11 cellular contexts compared by ENCODE assay signal in genomic region chr2:241724259-241724974, GRCh38. TPM values are rescaled to one million over a fixed set of nuclear protein-coding genes. Genes with fewer than 3 reads are reported as not detected.
DNase-seq lines count a peak whose midpoint lies in the region; ATAC-seq, FAIRE-seq and TF ChIP-seq lines count a peak whose summit lies in the region.
"Had no signal": no experiment of that assay in that cellular context is flagged by ENCODE, and none has a peak within 500 bp of the region (broad histone marks: within the 10 kb centered on the region; RNA-seq: fewer than 3 reads in every experiment).

No MANE protein-coding gene starts in this region.

- no peak overlapping the region for H3K27ac ChIP-seq in IMR-90 (ENCODE audit: insufficient read depth, low read length)
- H3K27ac ChIP-seq in GM12878 (ENCODE audit: control insufficient read depth, insufficient read depth): no peak overlapping the region
- H3K27ac ChIP-seq in osteoblast (ENCODE audit: low read depth, low read length): no peak overlapping the region
- H3K27ac ChIP-seq: hepatocyte, testis had no signal

- SMC1A ChIA-PET in GM12878 (lab: Charles Lee; ENCODE audit: uncharacterized antibody, unreplicated experiment): no interaction called here

- H2BK20ac ChIP-seq in IMR-90 (ENCODE audit: low read depth, low read length): no peak overlapping the region

- TF ChIP-seq CTCF in IMR-90 (conservative IDR thresholded peaks at IDR 0.05; ENCODE audit: low read depth, low read length) (0 out of 2 replicates have a peak, but pooled peaks have one; percentile 10), GM12878 (IDR thresholded peaks at IDR 0.05 in 2 of 3, conservative IDR thresholded peaks at IDR 0.05 in 1 of 3; ENCODE audit: control insufficient read depth in 2 of 3, extremely low read depth in 1 of 3, insufficient read depth in 1 of 3, low read depth in 3 of 3, low read length in 3 of 3) (peak in 1 of 3 experiments; percentile 10; a peak in 1 of 6 replicates), osteoblast (IDR thresholded peaks at IDR 0.05; ENCODE audit: extremely low read depth, low read depth, low read length) (no peak)

- RAD21 ChIA-PET in GM12878 (lab: Charles Lee; ENCODE audit: unreplicated experiment): interaction anchor here (0.6 kb wide), 1 partner anchor 10 kb away, joined by 3 read pairs; no protein-coding TSS in a partner anchor

- H3K4ac ChIP-seq in IMR-90 (ENCODE audit: low read depth, low read length): no peak overlapping the region

- no peak overlapping the region for H3K18ac ChIP-seq in IMR-90 (ENCODE audit: low read depth, low read length)

- ATAC-seq in IMR-90 (ENCODE audit: low read depth) (no peak), GM12878 (no peak; the same call in 2 of the 3 replicates), GM18517 (IDR thresholded peaks at IDR 0.05; ENCODE audit: unreplicated experiment) (no peak)

- BruUV-seq in IMR-90 (replicated peaks; lab: Mats Ljungman, UMichigan) (no TSS peak), GM12878 (replicated peaks; lab: Mats Ljungman, UMichigan) (no TSS peak)

- intact Hi-C loops in IMR-90 (cut with micrococcal nuclease): no loop called here
- intact Hi-C loops in GM12878 (cut with micrococcal nuclease; ENCODE audit: unreplicated experiment): no loop called here

- no peak overlapping the region for H3K9ac ChIP-seq in IMR-90 (ENCODE audit: low read depth, low read length)
- H3K9ac ChIP-seq in GM12878 (ENCODE audit: control insufficient read depth, insufficient read depth, low read length): no peak overlapping the region

- H3K36me3 ChIP-seq in IMR-90 (ENCODE audit: control insufficient read depth, insufficient read depth, low read length) (peaks cover 39% of the 10 kb centered on the region), GM12878 (ENCODE audit: control insufficient read depth in 2 of 2, insufficient read depth in 2 of 2, low read length in 1 of 2) (peaks cover 9 to 25% of the 10 kb centered on the region in 2 experiments; a peak in 3 of 4 replicates), osteoblast (ENCODE audit: insufficient read depth, low read length) (peaks cover 37% of the 10 kb centered on the region)

- DNase-seq in activated naive CD4-positive, alpha-beta T cell treated with Interleukin-2 at 50 U/mL for 16 hours: peak; percentile 29
- DNase-seq in activated naive CD4-positive, alpha-beta T cell (lab: John Stamatoyannopoulos, UW): no peak
- DNase-seq in IMR-90: no peak
- DNase-seq in GM12878 (ENCODE audit: low read depth, low spot score): no peak
- DNase-seq in osteoblast (ENCODE audit: insufficient read length, low spot score, missing footprints): peak; percentile 78
- DNase-seq in COLO668 (lab: John Stamatoyannopoulos, UW; ENCODE audit: unreplicated experiment): no peak
- DNase-seq in NCI-H69 (lab: John Stamatoyannopoulos, UW): no peak
- DNase-seq: testis had no signal

- no peak overlapping the region for H4K91ac ChIP-seq in IMR-90 (ENCODE audit: insufficient read depth, low read depth, low read length)

- H3K27me3 ChIP-seq in IMR-90 (ENCODE audit: control insufficient read depth, insufficient read depth, low read length) (no peaks in the 10 kb centered on the region), GM12878 (replicated peaks in 1 of 2; ENCODE audit: control insufficient read depth in 2 of 2, insufficient read depth in 2 of 2, low read length in 1 of 2) (no peaks in the 10 kb centered on the region), osteoblast (ENCODE audit: insufficient read depth, low read length) (no peaks in the 10 kb centered on the region)
- H3K27me3 ChIP-seq: hepatocyte, testis had no signal

- POLR2A ChIA-PET in IMR-90 (lab: Charles Lee; ENCODE audit: unreplicated experiment): no interaction called here
- POLR2A ChIA-PET in GM12878 (lab: Charles Lee): interaction anchor here (1.0 kb wide), 1 partner anchor 17 kb away, joined by 3 read pairs; no protein-coding TSS in a partner anchor

- no peak for TF ChIP-seq EP300 in GM12878 (IDR thresholded peaks at IDR 0.05; ENCODE audit: borderline replicate concordance in 1 of 2, control insufficient read depth in 1 of 2, low read depth in 2 of 2, low read length in 2 of 2)

- H3K23ac ChIP-seq in IMR-90 (ENCODE audit: low read depth, low read length): no peak overlapping the region

- H2AK5ac ChIP-seq in IMR-90 (ENCODE audit: low read depth, low read length): no peak overlapping the region

- H4K5ac ChIP-seq in IMR-90 (ENCODE audit: low read depth, low read length): no peak overlapping the region

- CTCF ChIA-PET in IMR-90 (lab: Yijun Ruan, JAX) (no interaction called here), GM12878 (lab: Yijun Ruan, JAX) (no interaction called here)

- H2BK120ac ChIP-seq in IMR-90 (ENCODE audit: low read depth, low read length): no peak overlapping the region

- in situ Hi-C loops in IMR-90 (cut with MboI; ENCODE audit: low sequenced_read_pairs): no loop called here
- in situ Hi-C loops in GM12878 (cut with MboI): no loop called here

- no peak overlapping the region for H2BK5ac ChIP-seq in IMR-90 (ENCODE audit: low read depth, low read length, poor library complexity, severe bottlenecking)

- FAIRE-seq in GM12878 (lab: Jason Lieb, UNC): no peak

- H3K4me1 ChIP-seq in IMR-90 (ENCODE audit: control insufficient read depth, insufficient read depth, low read length) (no peaks in the 10 kb centered on the region), GM12878 (ENCODE audit: control insufficient read depth, insufficient read depth, low read length) (no peaks in the 10 kb centered on the region), osteoblast (ENCODE audit: insufficient read depth, low read length) (no peaks in the 10 kb centered on the region)
- H3K4me1 ChIP-seq: testis had no signal

- H3K56ac ChIP-seq in IMR-90 (ENCODE audit: extremely low read depth, insufficient read depth, low read length): no peak overlapping the region

- H2BK15ac ChIP-seq in IMR-90 (ENCODE audit: low read depth, low read length): no peak overlapping the region

- TF ChIP-seq POLR2A in IMR-90 (IDR thresholded peaks at IDR 0.05; ENCODE audit: low read depth, low read length) (no peak), GM12878 (IDR thresholded peaks at IDR 0.05; ENCODE audit: low read depth, low read length) (peak; percentile 49; the same call in 1 of the 2 replicates)

- H4K20me1 ChIP-seq in IMR-90 (ENCODE audit: insufficient read depth, low read length): no peaks in the 10 kb centered on the region; the same call in 1 of the 2 replicates
- no peaks in the 10 kb centered on the region for H4K20me1 ChIP-seq in GM12878 (ENCODE audit: control insufficient read depth, insufficient read depth)
- no peaks in the 10 kb centered on the region for H4K20me1 ChIP-seq in osteoblast (ENCODE audit: insufficient read depth, low read length)

- H3K79me2 ChIP-seq in GM12878 (ENCODE audit: control insufficient read depth, insufficient read depth, low read length) (no peaks in the 10 kb centered on the region), osteoblast (ENCODE audit: insufficient read depth, low read length) (no peaks in the 10 kb centered on the region)
- H3K79me2 ChIP-seq: hepatocyte had no signal

- TF ChIP-seq RAD21 in IMR-90 (IDR thresholded peaks at IDR 0.05; ENCODE audit: low read length) (no peak), GM12878 (IDR thresholded peaks at IDR 0.05; ENCODE audit: insufficient read depth, low read depth, low read length) (no peak)

- H4K8ac ChIP-seq in IMR-90 (ENCODE audit: low read depth in 2 of 2, low read length in 2 of 2): no peak overlapping the region

- H3K14ac ChIP-seq in IMR-90 (replicated peaks; ENCODE audit: low read depth, low read length): no peak overlapping the region

- dilution Hi-C loops in IMR-90 (cut with HindIII; ENCODE audit: low sequenced_read_pairs, unreplicated experiment): no loop called here

- H3K4me3 ChIP-seq in IMR-90 (ENCODE audit: insufficient read depth, low read depth, low read length) (no peak overlapping the region), GM12878 (no peak overlapping the region), osteoblast (ENCODE audit: insufficient read depth, low read length) (no peak overlapping the region)
- H3K4me3 ChIP-seq: hepatocyte had no signal

- no peak overlapping the region for H2AK9ac ChIP-seq in IMR-90 (replicated peaks; ENCODE audit: low read depth, low read length, poor library complexity)

- H3K9me1 ChIP-seq in IMR-90 (ENCODE audit: insufficient read depth, low read length): no peaks in the 10 kb centered on the region

- H2AFZ ChIP-seq in IMR-90 (replicated peaks; ENCODE audit: low read length, poor library complexity): no peak overlapping the region
- H2AFZ ChIP-seq in GM12878 (ENCODE audit: control insufficient read depth, low read depth, low read length): no peak overlapping the region
- no peak overlapping the region for H2AFZ ChIP-seq in osteoblast (ENCODE audit: low read length)
- H2AFZ ChIP-seq: hepatocyte had no signal

- H3K79me1 ChIP-seq in IMR-90 (ENCODE audit: low read depth in 1 of 2, low read length in 2 of 2): no peaks in the 10 kb centered on the region; a peak in 1 of 4 replicates

- no peak overlapping the region for H3K4me2 ChIP-seq in IMR-90 (ENCODE audit: low read depth, low read length)
- no peak overlapping the region for H3K4me2 ChIP-seq in GM12878 (ENCODE audit: control insufficient read depth, insufficient read depth)
- H3K4me2 ChIP-seq in osteoblast (ENCODE audit: insufficient read depth, low read length): no peak overlapping the region
- H3K4me2 ChIP-seq: hepatocyte had no signal

- 93% methylated on average over 23 of the region's 41 CpGs; no CpG with 5 or more reads in 1 of the 2 experiments for WGBS in IMR-90 (ENCODE audit: extremely low coverage in 2 of 2, insufficient read length in 1 of 2), 2 experiments
- WGBS in GM12878 (ENCODE audit: insufficient coverage, insufficient replicate concordance, low lambda C conversion rate, missing lambda C conversion rate): 97% methylated on average over 41 of the region's 41 CpGs

- H3K9me3 ChIP-seq in IMR-90 (ENCODE audit: control insufficient read depth, insufficient read depth, low read length): peaks cover 7% of the 10 kb centered on the region; the same call in 1 of the 2 replicates
- peaks cover 19% of the 10 kb centered on the region; the same call in 2 of the 3 replicates for H3K9me3 ChIP-seq in GM12878 (replicated peaks; ENCODE audit: control insufficient read depth, insufficient read depth, low read length)
- peaks cover 6% of the 10 kb centered on the region for H3K9me3 ChIP-seq in osteoblast (ENCODE audit: low read depth, low read length)
- H3K9me3 ChIP-seq: testis had no signal

RNA-seq across cellular contexts. Expression of gene D2HGDH, which starts 10.0 kb away (rescaled TPM):
- 6.3 and 8.3 TPM in 2 replicates for total RNA-seq in IMR-90 (2012; rRNA removed)
- 22.1 and 23.0 TPM in 2 replicates for polyA plus RNA-seq in IMR-90 (2012; rRNA removed)
- polyA plus RNA-seq in IMR-90 (2012; cell fraction: cytosol; rRNA removed): 18.3 and 27.2 TPM in 2 replicates
- 193 and 430 TPM in 2 replicates for polyA plus RNA-seq in IMR-90 (2012; cell fraction: nucleus; rRNA removed; ENCODE audit: low replicate concordance)
- total RNA-seq in GM12878 (2013; cell fraction: nucleolus; rRNA removed): 34.2 and 36.3 TPM in 2 replicates
- 19.1 and 22.6 TPM in 2 replicates for total RNA-seq in GM12878 (2014; rRNA removed)
- total RNA-seq in GM12878 (2014; rRNA removed; fragmentation: Illumina TruSeq; extraction: Trizol): 6.3 and 8.2 TPM in 2 replicates
- total RNA-seq in GM12878 (2021): 27.4 and 31.8 TPM in 2 replicates
- polyA plus RNA-seq in GM12878 (2011; ENCODE audit: low read depth): 10.5 TPM
- 6.0 and 8.6 TPM in 2 replicates for polyA plus RNA-seq in GM12878 (2011; rRNA removed)
- polyA plus RNA-seq in GM12878 (2011; cell fraction: cytosol; rRNA removed): 7.2 and 15.3 TPM in 2 replicates
- polyA plus RNA-seq in GM12878 (2011; cell fraction: nucleus; rRNA removed): 136 and 139 TPM in 2 replicates
- 32.6 and 34.8 TPM in 2 replicates for polyA plus RNA-seq in GM12878 (2012)
- 1.7 and 5.2 TPM in 2 replicates for polyA plus RNA-seq in GM12878 (2014; fragmentation: Illumina TruSeq; extraction: Trizol)
- polyA plus RNA-seq in GM12878 (2014; fragmentation: Nextera tagmentation; extraction: Ambion mirVana): 1 to 10 TPM in 1 of 2 experiments, under 1 TPM in 1; 0.52 to 1.1 TPM
- polyA plus RNA-seq in GM12878 (2014; rRNA removed): 32.1 and 39.5 TPM in 2 replicates
- 10 to 100 TPM; 13.5 to 14.4 TPM for polyA plus RNA-seq in GM12878 (2016; fragmentation: Nextera tagmentation; extraction: Ambion mirVana)
- 6.9 and 17.4 TPM in 2 replicates for polyA minus RNA-seq in GM12878 (2011; rRNA and poly(A)+ RNA removed)
- polyA minus RNA-seq in GM12878 (2011; cell fraction: cytosol; rRNA and poly(A)+ RNA removed): 3.7 and 6.8 TPM in 2 replicates
- 12.5 and 18.6 TPM in 2 replicates for polyA minus RNA-seq in GM12878 (2011; cell fraction: nucleus; rRNA and poly(A)+ RNA removed)
- 14.1 and 15.6 TPM in 2 replicates for total RNA-seq in osteoblast

RNA-seq across cellular contexts. Expression of gene ING5, which starts 22.6 kb away (rescaled TPM):
- total RNA-seq in IMR-90 (2012; rRNA removed): 16.7 and 38.9 TPM in 2 replicates
- 36.1 and 36.5 TPM in 2 replicates for polyA plus RNA-seq in IMR-90 (2012; rRNA removed)
- polyA plus RNA-seq in IMR-90 (2012; cell fraction: cytosol; rRNA removed): 28.4 and 31.1 TPM in 2 replicates
- 107 and 146 TPM in 2 replicates for polyA plus RNA-seq in IMR-90 (2012; cell fraction: nucleus; rRNA removed; ENCODE audit: low replicate concordance)
- total RNA-seq in GM12878 (2013; cell fraction: nucleolus; rRNA removed): 64.2 and 75.2 TPM in 2 replicates
- 30.2 and 35.6 TPM in 2 replicates for total RNA-seq in GM12878 (2014; rRNA removed)
- 29.5 and 29.8 TPM in 2 replicates for total RNA-seq in GM12878 (2014; rRNA removed; fragmentation: Illumina TruSeq; extraction: Trizol)
- total RNA-seq in GM12878 (2021): 27.2 and 34.6 TPM in 2 replicates
- polyA plus RNA-seq in GM12878 (2011; ENCODE audit: low read depth): 10.8 TPM
- polyA plus RNA-seq in GM12878 (2011; rRNA removed): 31.4 and 34.9 TPM in 2 replicates
- 36.6 and 49.2 TPM in 2 replicates for polyA plus RNA-seq in GM12878 (2011; cell fraction: cytosol; rRNA removed)
- polyA plus RNA-seq in GM12878 (2011; cell fraction: nucleus; rRNA removed): 78.3 and 86.2 TPM in 2 replicates
- 20.3 and 30.8 TPM in 2 replicates for polyA plus RNA-seq in GM12878 (2012)
- polyA plus RNA-seq in GM12878 (2014; fragmentation: Illumina TruSeq; extraction: Trizol): 24.6 TPM in 2 replicates
- 10 to 100 TPM in 1 of 2 experiments, 1 to 10 TPM in 1; 10.0 to 13.2 TPM for polyA plus RNA-seq in GM12878 (2014; fragmentation: Nextera tagmentation; extraction: Ambion mirVana)
- 46.1 and 60.1 TPM in 2 replicates for polyA plus RNA-seq in GM12878 (2014; rRNA removed)
- polyA plus RNA-seq in GM12878 (2016; fragmentation: Nextera tagmentation; extraction: Ambion mirVana): 10 to 100 TPM; 16.9 to 19.3 TPM
- 25.3 and 35.7 TPM in 2 replicates for polyA minus RNA-seq in GM12878 (2011; rRNA and poly(A)+ RNA removed)
- polyA minus RNA-seq in GM12878 (2011; cell fraction: cytosol; rRNA and poly(A)+ RNA removed): 9.9 and 14.3 TPM in 2 replicates
- polyA minus RNA-seq in GM12878 (2011; cell fraction: nucleus; rRNA and poly(A)+ RNA removed): 12.8 and 32.6 TPM in 2 replicates
- total RNA-seq in osteoblast: 16.6 and 18.6 TPM in 2 replicates

RNA-seq across cellular contexts. Expression of gene DTYMK, which starts 37.8 kb away (rescaled TPM):
- 31.7 and 32.8 TPM in 2 replicates for total RNA-seq in IMR-90 (2012; rRNA removed)
- polyA plus RNA-seq in IMR-90 (2012; rRNA removed): 50.1 and 50.5 TPM in 2 replicates
- polyA plus RNA-seq in IMR-90 (2012; cell fraction: cytosol; rRNA removed): 40.6 and 60.0 TPM in 2 replicates
- 20.9 and 27.0 TPM in 2 replicates for polyA plus RNA-seq in IMR-90 (2012; cell fraction: nucleus; rRNA removed; ENCODE audit: low replicate concordance)
- total RNA-seq in GM12878 (2013; cell fraction: nucleolus; rRNA removed): 39.4 and 41.5 TPM in 2 replicates
- total RNA-seq in GM12878 (2014; rRNA removed): 75.7 and 80.5 TPM in 2 replicates
- 40.7 and 43.5 TPM in 2 replicates for total RNA-seq in GM12878 (2014; rRNA removed; fragmentation: Illumina TruSeq; extraction: Trizol)
- total RNA-seq in GM12878 (2021): 80.5 and 82.4 TPM in 2 replicates
- 17.2 TPM for polyA plus RNA-seq in GM12878 (2011; ENCODE audit: low read depth)
- 42.8 and 54.3 TPM in 2 replicates for polyA plus RNA-seq in GM12878 (2011; rRNA removed)
- polyA plus RNA-seq in GM12878 (2011; cell fraction: cytosol; rRNA removed): 74.4 and 85.1 TPM in 2 replicates
- 60.3 and 64.3 TPM in 2 replicates for polyA plus RNA-seq in GM12878 (2011; cell fraction: nucleus; rRNA removed)
- polyA plus RNA-seq in GM12878 (2012): 30.3 and 35.9 TPM in 2 replicates
- 13.1 and 33.4 TPM in 2 replicates for polyA plus RNA-seq in GM12878 (2014; fragmentation: Illumina TruSeq; extraction: Trizol)
- polyA plus RNA-seq in GM12878 (2014; fragmentation: Nextera tagmentation; extraction: Ambion mirVana): 10 to 100 TPM in 1 of 2 experiments, 1 to 10 TPM in 1; 7.0 to 20.5 TPM
- 64.4 and 72.1 TPM in 2 replicates for polyA plus RNA-seq in GM12878 (2014; rRNA removed)
- 100 to 1,000 TPM; 220 TPM for polyA plus RNA-seq in GM12878 (2016; fragmentation: Nextera tagmentation; extraction: Ambion mirVana)
- 14.6 and 20.0 TPM in 2 replicates for polyA minus RNA-seq in GM12878 (2011; rRNA and poly(A)+ RNA removed)
- polyA minus RNA-seq in GM12878 (2011; cell fraction: cytosol; rRNA and poly(A)+ RNA removed): 12.0 and 17.3 TPM in 2 replicates
- polyA minus RNA-seq in GM12878 (2011; cell fraction: nucleus; rRNA and poly(A)+ RNA removed): 10.8 and 17.8 TPM in 2 replicates
- total RNA-seq in osteoblast: 12.7 and 14.1 TPM in 2 replicates

RNA-seq across cellular contexts. Expression of gene GAL3ST2, which starts 52.2 kb away (rescaled TPM):
- total RNA-seq in IMR-90 (2012; rRNA removed) (not detected in 2 replicates), GM12878 (2014; rRNA removed) (0.11 TPM in 1 of 2 replicates, not detected in the other), GM12878 (2014; rRNA removed; fragmentation: Illumina TruSeq; extraction: Trizol) (not detected in 2 replicates), GM12878 (2021) (0.36 and 0.48 TPM in 2 replicates), osteoblast (0.29 and 0.36 TPM in 2 replicates)
- polyA plus RNA-seq in IMR-90 (2012; rRNA removed) (0.07 TPM in 1 of 2 replicates, not detected in the other), GM12878 (2011; rRNA removed) (not detected in 2 replicates), GM12878 (2014; fragmentation: Illumina TruSeq; extraction: Trizol) (not detected in 2 replicates), GM12878 (2014; fragmentation: Nextera tagmentation; extraction: Ambion mirVana) (not detected), GM12878 (2014; rRNA removed) (0.19 TPM in 1 of 2 replicates, not detected in the other), GM12878 (2016; fragmentation: Nextera tagmentation; extraction: Ambion mirVana) (under 1 TPM in 1 of 2 experiments, not detected in 1; 0.09 TPM)
- 0.10 TPM in 1 of 2 replicates, not detected in the other for polyA plus RNA-seq in IMR-90 (2012; cell fraction: cytosol; rRNA removed)
- polyA plus RNA-seq in IMR-90 (2012; cell fraction: nucleus; rRNA removed; ENCODE audit: low replicate concordance): 0.26 and 0.51 TPM in 2 replicates
- 0.58 and 0.86 TPM in 2 replicates for total RNA-seq in GM12878 (2013; cell fraction: nucleolus; rRNA removed)
- polyA plus RNA-seq in GM12878 (2011; ENCODE audit: low read depth): not detected
- not detected in 2 replicates for polyA plus RNA-seq in GM12878 (2011; cell fraction: cytosol; rRNA removed)
- not detected in 2 replicates for polyA plus RNA-seq in GM12878 (2011; cell fraction: nucleus; rRNA removed)
- 0.11 and 0.15 TPM in 2 replicates for polyA plus RNA-seq in GM12878 (2012)
- not detected in 2 replicates for polyA minus RNA-seq in GM12878 (2011; rRNA and poly(A)+ RNA removed)
- polyA minus RNA-seq in GM12878 (2011; cell fraction: cytosol; rRNA and poly(A)+ RNA removed): not detected in 2 replicates
- 0.29 and 0.48 TPM in 2 replicates for polyA minus RNA-seq in GM12878 (2011; cell fraction: nucleus; rRNA and poly(A)+ RNA removed)
- total RNA-seq: SK-MEL-5 had no signal
- polyA plus RNA-seq: hepatocyte had no signal

Comparison
In these comparisons a context has a peak if more than half of its experiments do, and no peak if none do; other contexts are left out.
1. DNase-seq: peak in activated naive CD4-positive, alpha-beta T cell treated with Interleukin-2 at 50 U/mL for 16 hours (single experiment) and osteoblast (single experiment); none in activated naive CD4-positive, alpha-beta T cell (0 of 4), IMR-90 (single experiment), GM12878 (single experiment), COLO668 (single experiment) and NCI-H69 (single experiment).